ENCODE assay signal across 8 cellular contexts in genomic region chr3:50336452-50337174, GRCh38. TPM values are rescaled to one million over a fixed set of nuclear protein-coding genes. Genes with fewer than 3 reads are reported as not detected.
DNase-seq lines count a peak whose midpoint lies in the region; ATAC-seq and TF ChIP-seq lines count a peak whose summit lies in the region.

No MANE protein-coding gene starts in this region.

- H3K36me3 ChIP-seq in RWPE2 (ENCODE audit: low read depth) (peaks cover 40% of the 10 kb centered on the region), osteoblast (ENCODE audit: insufficient read depth, low read length) (peaks cover 9% of the 10 kb centered on the region)

- H3K4me3 ChIP-seq in RWPE2 (ENCODE audit: severe bottlenecking) (peak overlapping the region; percentile 61), epithelial cell of proximal tubule (ENCODE audit: low read depth, low read length) (peak overlapping the region; percentile 95), osteoblast (ENCODE audit: insufficient read depth, low read length) (peak overlapping the region; percentile 90)

- H4K20me1 ChIP-seq in osteoblast (ENCODE audit: insufficient read depth, low read length), result peaks cover 33% of the 10 kb centered on the region

- peak overlapping the region; percentile 83 for H3K27ac ChIP-seq in RWPE2 (ENCODE audit: poor library complexity, severe bottlenecking)
- H3K27ac ChIP-seq in osteoblast (ENCODE audit: low read depth, low read length), result peak overlapping the region; percentile 84

- DNase-seq in activated T-cell treated with anti-CD3 and anti-CD28 coated beads for 1 hour (ENCODE audit: low read depth) (peak; percentile 26), RWPE2 (ENCODE audit: low spot score) (no peak), epithelial cell of proximal tubule (ENCODE audit: low read depth) (no peak), osteoblast (ENCODE audit: insufficient read length, low spot score, missing footprints) (peak; percentile 81), AG20443 (ENCODE audit: low spot score) (no peak)
- no peak for DNase-seq in activated T-cell treated with anti-CD3 and anti-CD28 coated beads, Interleukin-2, amount 50 U/mL, for 48 hours
- DNase-seq in stimulated activated CD4-positive, alpha-beta T cell treated with anti-CD3 and anti-CD28 coated beads, Interleukin-15, amount 100 ng/mL, for 24 hours, result no peak

- ATAC-seq in HG02852 (IDR thresholded peaks at IDR 0.05; ENCODE audit: unreplicated experiment), result peak; percentile 34
- peak; percentile 40 for ATAC-seq in RWPE2 (ENCODE audit: low read depth)

- H3K9me3 ChIP-seq in RWPE2 (ENCODE audit: severe bottlenecking), result no peaks in the 10 kb centered on the region
- H3K9me3 ChIP-seq in osteoblast (ENCODE audit: low read depth, low read length), result no peaks in the 10 kb centered on the region

- no peaks in the 10 kb centered on the region for H3K27me3 ChIP-seq in RWPE2 (ENCODE audit: insufficient read depth, poor library complexity, severe bottlenecking)
- no peaks in the 10 kb centered on the region for H3K27me3 ChIP-seq in osteoblast (ENCODE audit: insufficient read depth, low read length)

- H3K4me1 ChIP-seq in RWPE2 (ENCODE audit: insufficient read depth, poor library complexity, severe bottlenecking), result peaks cover 23% of the 10 kb centered on the region
- H3K4me1 ChIP-seq in osteoblast (ENCODE audit: insufficient read depth, low read length), result peaks cover 64% of the 10 kb centered on the region

- peak overlapping the region; percentile 25 for H2AFZ ChIP-seq in osteoblast (ENCODE audit: low read length)

- TF ChIP-seq CTCF in RWPE2 (IDR thresholded peaks at IDR 0.05; ENCODE audit: poor library complexity, severe bottlenecking) (no peak), epithelial cell of proximal tubule (conservative IDR thresholded peaks at IDR 0.05; ENCODE audit: low read depth, low read length) (no peak), osteoblast (IDR thresholded peaks at IDR 0.05; ENCODE audit: extremely low read depth, low read depth, low read length) (no peak)

- peaks cover 83% of the 10 kb centered on the region for H3K79me2 ChIP-seq in osteoblast (ENCODE audit: insufficient read depth, low read length)

- H3K4me2 ChIP-seq in osteoblast (ENCODE audit: insufficient read depth, low read length), result peak overlapping the region; percentile 83

RNA-seq across cellular contexts. Expression of gene RASSF1, which starts 4.0 kb away (rescaled TPM):
- total RNA-seq in epithelial cell of proximal tubule (27.0 and 31.5 TPM in 2 replicates), osteoblast (17.4 and 18.1 TPM in 2 replicates)

RNA-seq across cellular contexts. Expression of gene TUSC2, which starts 8.6 kb away (rescaled TPM):
- 39.8 and 46.6 TPM in 2 replicates for total RNA-seq in epithelial cell of proximal tubule
- 15.9 and 16.6 TPM in 2 replicates for total RNA-seq in osteoblast

RNA-seq across cellular contexts. Expression of gene ZMYND10, which starts 8.9 kb away (rescaled TPM):
- 0.92 and 3.1 TPM in 2 replicates for total RNA-seq in epithelial cell of proximal tubule
- total RNA-seq in osteoblast, result 0.88 and 2.9 TPM in 2 replicates

RNA-seq across cellular contexts. Expression of gene NPRL2, which starts 14.0 kb away (rescaled TPM):
- total RNA-seq in epithelial cell of proximal tubule (24.6 and 27.3 TPM in 2 replicates), osteoblast (21.7 and 22.1 TPM in 2 replicates)

RNA-seq across cellular contexts. Expression of gene CYB561D2, which starts 14.0 kb away (rescaled TPM):
- total RNA-seq in epithelial cell of proximal tubule, result 33.6 and 38.5 TPM in 2 replicates
- 22.1 and 25.0 TPM in 2 replicates for total RNA-seq in osteoblast

Comparison
In these comparisons a context has a peak if more than half of its experiments do, and no peak if none do; other contexts are left out.
1. DNase-seq: peak in activated T-cell treated with anti-CD3 and anti-CD28 coated beads for 1 hour (single experiment) and osteoblast (single experiment); none in activated T-cell treated with anti-CD3 and anti-CD28 coated beads, Interleukin-2, amount 50 U/mL, for 48 hours (0 of 2), RWPE2 (single experiment), epithelial cell of proximal tubule (single experiment), AG20443 (single experiment) and stimulated activated CD4-positive, alpha-beta T cell treated with anti-CD3 and anti-CD28 coated beads, Interleukin-15, amount 100 ng/mL, for 24 hours (single experiment).
2. Peak in every context shown above with its lines, with median percentiles within 50 percentile points of each other: H3K4me3 ChIP-seq.